In the genomic region with DNA sequence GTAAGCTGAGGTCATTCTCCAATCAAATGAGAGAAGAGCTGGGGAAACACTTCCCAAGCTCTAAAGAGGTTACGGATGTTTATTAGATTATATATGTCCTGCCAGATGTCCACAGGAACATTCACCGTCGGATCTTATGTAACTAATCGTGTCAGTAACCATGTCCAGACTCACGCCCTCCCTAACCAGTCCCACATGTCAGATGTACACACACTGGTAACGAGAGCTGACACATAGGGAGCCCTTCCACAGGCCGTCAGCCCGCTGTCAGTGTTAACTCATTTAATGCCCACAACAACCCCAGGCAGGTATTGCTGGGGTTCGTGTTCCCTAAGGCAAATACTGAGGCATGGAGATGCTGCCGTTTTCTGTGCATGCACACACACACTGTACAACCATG, we compare ENCODE assay signal across 14 cellular contexts.
A peak's percentile ranks its signal among the peaks of the same experiment; 100 is the strongest.
DNase-seq lines count a peak whose midpoint lies in the region; ATAC-seq and TF ChIP-seq lines count a peak whose summit lies in the region.
"Had no signal": no experiment of that assay in that cellular context is flagged by ENCODE, and none has a peak within 500 bp of the region (broad histone marks: within the 10 kb centered on the region; RNA-seq: fewer than 3 reads in every experiment).

No MANE protein-coding gene starts in this region.

- TF ChIP-seq EP300 in esophagus muscularis mucosa (IDR thresholded peaks at IDR 0.05), result no peak

- no peak overlapping the region for H3K4me3 ChIP-seq in AG10803 (ENCODE audit: low read length)
- no peak overlapping the region for H3K4me3 ChIP-seq in esophagus muscularis mucosa

- ATAC-seq in omental fat pad (ENCODE audit: low FRiP score), result no peak
- no peak for ATAC-seq in GM19455 (IDR thresholded peaks at IDR 0.05; ENCODE audit: unreplicated experiment)
- ATAC-seq: PC-3 had no signal

- intact Hi-C loops in esophagus muscularis mucosa (cut with DNase I), result no loop called here

- H3K9me3 ChIP-seq in esophagus muscularis mucosa, result no peaks in the 10 kb centered on the region

- DNase-seq in AG10803 (ENCODE audit: low read depth) (peak; percentile 8), NCI-H82 (lab: John Stamatoyannopoulos, UW) (peak; percentile 84), esophagus muscularis mucosa (ENCODE audit: extremely low spot score) (peak; percentile 66), omental fat pad (ENCODE audit: low spot score) (peak; percentile 5), KBM-7 (no peak), NCI-H1105 treated with DMSO at 0.1 percent for 48 hours (lab: John Stamatoyannopoulos, UW) (no peak), NCI-H1092 treated with DMSO at 0.1 percent for 48 hours (lab: John Stamatoyannopoulos, UW) (no peak)
- DNase-seq: COR-L47, NCI-H1417 treated with DMSO at 0.1 percent for 48 hours, NCI-H1930, NCI-H446, NCI-H69, PC-3 had no signal

- no peaks in the 10 kb centered on the region for H3K36me3 ChIP-seq in esophagus muscularis mucosa

- H3K27ac ChIP-seq in esophagus muscularis mucosa (replicated peaks in 1 of 4), result no peak overlapping the region

- 55% methylated on average over 7 of the region's 10 CpGs for WGBS in esophagus muscularis mucosa

- H3K27me3 ChIP-seq in esophagus muscularis mucosa, result peaks cover 0 to 43% (median 0%) of the 10 kb centered on the region in 4 donors

- no peak for TF ChIP-seq POLR2A in esophagus muscularis mucosa (IDR thresholded peaks at IDR 0.05; ENCODE audit: low read depth)

- H3K4me1 ChIP-seq in esophagus muscularis mucosa, result no peaks in the 10 kb centered on the region

- in situ Hi-C loops in KBM-7 (cut with MboI; ENCODE audit: low pct_unique_long_range_greater_than_20kb, low sequenced_read_pairs), result no loop called here

- TF ChIP-seq CTCF in AG10803 (conservative IDR thresholded peaks at IDR 0.05; ENCODE audit: low read length) (no peak), esophagus muscularis mucosa (IDR thresholded peaks at IDR 0.05) (no peak), omental fat pad (IDR thresholded peaks at IDR 0.05) (no peak)

Comparison
In these comparisons a context has a peak if more than half of its experiments do, and no peak if none do; other contexts are left out.
1. DNase-seq: peak in AG10803 (single experiment), NCI-H82 (single experiment), esophagus muscularis mucosa (single experiment) and omental fat pad (single experiment); none in KBM-7 (single experiment), NCI-H1105 treated with DMSO at 0.1 percent for 48 hours (single experiment) and NCI-H1092 treated with DMSO at 0.1 percent for 48 hours (single experiment).